Comparison of ENCODE assay signal across 17 cellular contexts in the genomic region with DNA sequence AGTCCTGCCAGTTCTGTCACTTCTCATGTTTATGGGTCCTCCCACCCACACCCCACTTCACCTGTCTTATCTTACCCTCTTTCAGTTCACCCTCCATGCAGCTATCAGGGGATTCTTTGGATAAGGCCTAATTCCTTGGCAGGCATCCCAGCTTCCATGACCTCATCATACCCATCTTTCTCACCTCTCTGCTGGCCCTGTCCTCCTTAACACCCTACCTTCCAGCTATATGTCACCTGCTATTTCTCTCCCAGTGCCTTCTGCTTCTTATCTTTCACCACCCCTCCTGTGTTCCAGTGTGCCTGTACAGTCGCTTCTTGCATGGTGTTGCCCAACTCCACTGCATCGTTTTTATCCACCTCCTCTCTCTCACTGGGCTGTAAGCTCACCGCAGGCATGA. TPM values are rescaled to one million over a fixed set of nuclear protein-coding genes. Genes with fewer than 3 reads are reported as not detected.
DNase-seq lines count a peak whose midpoint lies in the region; ATAC-seq and TF ChIP-seq lines count a peak whose summit lies in the region.
"Had no signal": no experiment of that assay in that cellular context is flagged by ENCODE, and none has a peak within 500 bp of the region (broad histone marks: within the 10 kb centered on the region; RNA-seq: fewer than 3 reads in every experiment).

No MANE protein-coding gene starts in this region.

- CTCF ChIA-PET in CD4-positive, alpha-beta T cell (lab: Charles Lee): interaction anchor here (1.9 kb wide), 1 partner anchor 37 kb away, joined by 6 read pairs; no protein-coding TSS in a partner anchor

- no peak overlapping the region for H3K27ac ChIP-seq in CD4-positive, alpha-beta T cell (ENCODE audit: low read depth, low read length)
- H3K27ac ChIP-seq in adrenal gland (peak overlapping the region; percentile 33 to 88 (median 67)), osteoblast (ENCODE audit: low read depth, low read length) (no peak overlapping the region)
- H3K27ac ChIP-seq: BLaER1, epithelial cell of prostate, KMS-11, pancreas, uterus had no signal

- H3K4me3 ChIP-seq in adrenal gland (no peak overlapping the region), osteoblast (ENCODE audit: insufficient read depth, low read length) (no peak overlapping the region)
- H3K4me3 ChIP-seq: BLaER1, HAP-1, pancreas, uterus had no signal

- TF ChIP-seq POLR2A in adrenal gland (IDR thresholded peaks at IDR 0.05) (no peak), GM18505 (IDR thresholded peaks at IDR 0.05; ENCODE audit: borderline replicate concordance, extremely low read depth, insufficient read depth, insufficient read length) (no peak)

- H3K79me2 ChIP-seq in osteoblast (ENCODE audit: insufficient read depth, low read length): peaks cover 4% of the 10 kb centered on the region

- H3K4me1 ChIP-seq in adrenal gland (replicated peaks in 1 of 2) (peaks cover 12 to 16% of the 10 kb centered on the region in 2 donors), osteoblast (ENCODE audit: insufficient read depth, low read length) (no peaks in the 10 kb centered on the region)
- H3K4me1 ChIP-seq: BLaER1, HAP-1, pancreas, uterus had no signal

- no peaks in the 10 kb centered on the region for H4K20me1 ChIP-seq in osteoblast (ENCODE audit: insufficient read depth, low read length)

- H3K9me3 Mint-ChIP-seq in CD4-positive, alpha-beta T cell: no peaks in the 10 kb centered on the region

- DNase-seq in CD4-positive, alpha-beta T cell: no peak
- DNase-seq in EL: peak; percentile 28
- DNase-seq in adrenal gland: peak; percentile 50 to 76 (median 66)
- peak; percentile 20 for DNase-seq in islet precursor cell
- no peak for DNase-seq in osteoblast (ENCODE audit: insufficient read length, low spot score, missing footprints)
- DNase-seq in DMS53 treated with DMSO at 0.1 percent for 48 hours (lab: John Stamatoyannopoulos, UW; ENCODE audit: unreplicated experiment): no peak
- DNase-seq: NCI-H1436 treated with DMSO at 0.1 percent for 48 hours, NCI-H510A, OCI-M1, uterus had no signal

- intact Hi-C loops in CD4-positive, alpha-beta T cell (cut with DNase I, micrococcal nuclease): loop anchor here in 1 of 2 experiments (10.0 kb wide), 1 partner anchor 414 kb away; the partner anchor contains the start of genes NAGA, PHETA2 and SMDT1
- intact Hi-C loops in adrenal gland (cut with DNase I): no loop called here

- no peak overlapping the region for H3K4me2 ChIP-seq in osteoblast (ENCODE audit: insufficient read depth, low read length)
- H3K4me2 ChIP-seq: BLaER1, KMS-11 had no signal

- TF ChIP-seq CTCF in CD4-positive, alpha-beta T cell (IDR thresholded peaks at IDR 0.05): no peak
- no peak for TF ChIP-seq CTCF in adrenal gland (IDR thresholded peaks at IDR 0.05)
- no peak for TF ChIP-seq CTCF in osteoblast (IDR thresholded peaks at IDR 0.05; ENCODE audit: extremely low read depth, low read depth, low read length)

- no peaks in the 10 kb centered on the region for H3K9me3 ChIP-seq in CD4-positive, alpha-beta T cell (ENCODE audit: control insufficient read depth, low read length)
- H3K9me3 ChIP-seq in adrenal gland (replicated peaks in 1 of 3) (no peaks in the 10 kb centered on the region), osteoblast (ENCODE audit: low read depth, low read length) (no peaks in the 10 kb centered on the region)
- H3K9me3 ChIP-seq: BLaER1, HAP-1, pancreas, uterus had no signal

- WGBS in adrenal gland, 4 donors: 46 to 70% (median 47%) methylated on average over 3 of the region's 3 CpGs

- peak overlapping the region; percentile 17 for H3K27ac Mint-ChIP-seq in CD4-positive, alpha-beta T cell

- ATAC-seq in CD4-positive, alpha-beta T cell (ENCODE audit: poor library complexity): no peak
- no peak for ATAC-seq in GM18505 (IDR thresholded peaks at IDR 0.05; ENCODE audit: unreplicated experiment)
- ATAC-seq: SK-N-SH treated with all-trans-retinoic acid at 6 μM for 48 hours had no signal

- no peaks in the 10 kb centered on the region for H3K4me1 Mint-ChIP-seq in CD4-positive, alpha-beta T cell (ENCODE audit: low read depth)

- no peaks in the 10 kb centered on the region for H3K27me3 ChIP-seq in CD4-positive, alpha-beta T cell (ENCODE audit: control insufficient read depth, insufficient read depth, low read length)
- no peaks in the 10 kb centered on the region for H3K27me3 ChIP-seq in adrenal gland
- no peaks in the 10 kb centered on the region for H3K27me3 ChIP-seq in osteoblast (ENCODE audit: insufficient read depth, low read length)
- H3K27me3 ChIP-seq: BLaER1, pancreas, uterus had no signal

- peaks cover 87% of the 10 kb centered on the region for H3K36me3 Mint-ChIP-seq in CD4-positive, alpha-beta T cell (ENCODE audit: low read depth)

- POLR2A ChIA-PET in CD4-positive, alpha-beta T cell (lab: Charles Lee): interaction anchor here (0.9 to 1.4 kb wide), 3 partner anchors 10 to 39 kb away, joined by 3 to 5 read pairs (median 3); partner anchors contain the start of genes DESI1 and XRCC6

- no peak overlapping the region for H2AFZ ChIP-seq in osteoblast (ENCODE audit: low read length)

- no peak overlapping the region for H3K4me3 Mint-ChIP-seq in CD4-positive, alpha-beta T cell

- H3K27me3 Mint-ChIP-seq in CD4-positive, alpha-beta T cell: no peaks in the 10 kb centered on the region

- H3K36me3 ChIP-seq in adrenal gland (replicated peaks in 1 of 2): peaks cover 0 to 88% of the 10 kb centered on the region in 2 donors
- H3K36me3 ChIP-seq in osteoblast (ENCODE audit: insufficient read depth, low read length): peaks cover 88% of the 10 kb centered on the region
- H3K36me3 ChIP-seq: uterus had no signal

RNA-seq across cellular contexts. Expression of gene SNU13, which starts 28.3 kb away (rescaled TPM):
- 100 to 1,000 TPM; 134 to 140 TPM for total RNA-seq in CD4-positive, alpha-beta T cell
- total RNA-seq in adrenal gland (100 to 1,000 TPM; 107 to 266 (median 166) TPM), osteoblast (56.1 and 58.0 TPM in 2 replicates)
- polyA plus RNA-seq in adrenal gland: 100 to 1,000 TPM; 152 to 446 (median 241) TPM

RNA-seq across cellular contexts. Expression of gene MEI1, which starts 38.9 kb away (rescaled TPM):
- total RNA-seq in CD4-positive, alpha-beta T cell: 10 to 100 TPM; 64.4 to 81.0 TPM
- total RNA-seq in adrenal gland (1 to 10 TPM in 4 of 8 donors, under 1 TPM in 3, not detected in 1; 0.36 to 3.7 (median 1.3) TPM), osteoblast (0.29 and 0.36 TPM in 2 replicates)
- 1 to 10 TPM in 2 of 3 donors, under 1 TPM in 1; 0.81 to 3.2 (median 2.7) TPM for polyA plus RNA-seq in adrenal gland

RNA-seq across cellular contexts. Expression of gene XRCC6, which starts 39.3 kb away (rescaled TPM):
- 100 to 1,000 TPM; 162 TPM for total RNA-seq in CD4-positive, alpha-beta T cell
- total RNA-seq in adrenal gland (100 to 1,000 TPM; 211 to 363 (median 240) TPM), osteoblast (247 and 251 TPM in 2 replicates)
- 100 to 1,000 TPM; 122 to 475 (median 216) TPM for polyA plus RNA-seq in adrenal gland

RNA-seq across cellular contexts. Expression of gene DESI1, which starts 39.6 kb away (rescaled TPM):
- total RNA-seq in CD4-positive, alpha-beta T cell: 10 to 100 TPM; 12.7 to 13.0 TPM
- 10 to 100 TPM; 11.4 to 64.7 (median 29.1) TPM for total RNA-seq in adrenal gland
- polyA plus RNA-seq in adrenal gland: 10 to 100 TPM; 47.5 to 82.8 (median 58.7) TPM
- 16.3 and 18.3 TPM in 2 replicates for total RNA-seq in osteoblast

Comparison
In these comparisons a context has a peak if more than half of its experiments do, and no peak if none do; other contexts are left out.
1. DNase-seq: peak in EL (single experiment), adrenal gland (7 of 7) and islet precursor cell (single experiment); none in CD4-positive, alpha-beta T cell (0 of 10), osteoblast (single experiment) and DMS53 treated with DMSO at 0.1 percent for 48 hours (single experiment).
2. H3K27ac ChIP-seq: peak in adrenal gland (5 of 5); none in CD4-positive, alpha-beta T cell (single experiment) and osteoblast (single experiment).
3. RNA of gene MEI1, which starts 38.9 kb away (total RNA-seq): 64.4 to 81.0 TPM in CD4-positive, alpha-beta T cell; 0.36 to 3.7 TPM in adrenal gland and 0.29 to 0.36 TPM in osteoblast; every median in the first group is over 10 times any median in the second.